ENCODE assay signal across 9 cellular contexts in genomic region chr7:74026406-74027123, GRCh38. TPM values are rescaled to one million over a fixed set of nuclear protein-coding genes. Genes with fewer than 3 reads are reported as not detected.
DNase-seq lines count a peak whose midpoint lies in the region; ATAC-seq and TF ChIP-seq lines count a peak whose summit lies in the region.
"Had no signal": no experiment of that assay in that cellular context is flagged by ENCODE, and none has a peak within 500 bp of the region (broad histone marks: within the 10 kb centered on the region; RNA-seq: fewer than 3 reads in every experiment).

No MANE protein-coding gene starts in this region.

- no peak overlapping the region for H2BK120ac ChIP-seq in neuronal stem cell (ENCODE audit: low read depth, low read length)

- no peak for TF ChIP-seq POLR2A in Peyer's patch (IDR thresholded peaks at IDR 0.05)

- H3K9ac ChIP-seq in neuronal stem cell (ENCODE audit: low read depth, low read length, poor library complexity), result no peak overlapping the region
- peak overlapping the region; percentile 21 to 51 for H3K9ac ChIP-seq in stomach smooth muscle (ENCODE audit: low read length in 2 of 2)

- no peaks in the 10 kb centered on the region for H3K36me3 Mint-ChIP-seq in activated T-helper 17 cell treated with anti-CD3 and anti-CD28 coated beads, Interleukin-2, amount 50 U/mL, for 72 hours (ENCODE audit: low read depth)

- H3K4me3 Mint-ChIP-seq in activated T-helper 17 cell treated with anti-CD3 and anti-CD28 coated beads, Interleukin-2, amount 50 U/mL, for 72 hours, result no peak overlapping the region

- peak; percentile 73 to 90 (median 84) for TF ChIP-seq CTCF in Peyer's patch (IDR thresholded peaks at IDR 0.05)
- peak; percentile 94 for TF ChIP-seq CTCF in fibroblast of the aortic adventitia (IDR thresholded peaks at IDR 0.05; ENCODE audit: insufficient read depth, low read length)

- no peak overlapping the region for H3K4me3 ChIP-seq in Peyer's patch
- H3K4me3 ChIP-seq in fibroblast of the aortic adventitia (ENCODE audit: low read depth, low read length), result no peak overlapping the region
- no peak overlapping the region for H3K4me3 ChIP-seq in neuronal stem cell (ENCODE audit: low read length in 2 of 2)
- peak overlapping the region; percentile 3 to 62 for H3K4me3 ChIP-seq in stomach smooth muscle (ENCODE audit: low read length in 2 of 2)
- H3K4me3 ChIP-seq: SK-N-MC had no signal

- H3K23ac ChIP-seq in neuronal stem cell (ENCODE audit: low read depth, low read length, poor library complexity), result peak overlapping the region; percentile 59

- H3K36me3 ChIP-seq in Peyer's patch (no peaks in the 10 kb centered on the region), neuronal stem cell (replicated peaks in 1 of 2; ENCODE audit: control insufficient read depth in 2 of 2, insufficient read depth in 2 of 2, low read length in 2 of 2) (no peaks in the 10 kb centered on the region), stomach smooth muscle (ENCODE audit: control insufficient read depth in 2 of 2, insufficient read depth in 2 of 2, low read length in 2 of 2) (no peaks in the 10 kb centered on the region)

- H3K4me1 ChIP-seq in Peyer's patch, result peaks cover 0 to 33% (median 5%) of the 10 kb centered on the region in 4 donors
- peaks cover 16 to 19% of the 10 kb centered on the region in 2 donors for H3K4me1 ChIP-seq in neuronal stem cell (ENCODE audit: control insufficient read depth in 2 of 2, insufficient read depth in 1 of 2, low read depth in 1 of 2, low read length in 2 of 2)
- peaks cover 73% of the 10 kb centered on the region for H3K4me1 ChIP-seq in stomach smooth muscle (ENCODE audit: control insufficient read depth, insufficient read depth, low read length)

- H3K27ac ChIP-seq in Peyer's patch (peak overlapping the region in 3 of 4 donors; percentile 63 to 77 (median 68)), neuronal stem cell (replicated peaks; ENCODE audit: low read length) (no peak overlapping the region), stomach smooth muscle (ENCODE audit: low read length) (peak overlapping the region; percentile 66)

- no peak overlapping the region for H4K91ac ChIP-seq in neuronal stem cell (ENCODE audit: low read depth, low read length, poor library complexity)

- no peaks in the 10 kb centered on the region for H3K9me3 Mint-ChIP-seq in activated T-helper 17 cell treated with anti-CD3 and anti-CD28 coated beads, Interleukin-2, amount 50 U/mL, for 72 hours

- H3K27me3 Mint-ChIP-seq in activated T-helper 17 cell treated with anti-CD3 and anti-CD28 coated beads, Interleukin-2, amount 50 U/mL, for 72 hours, result peaks cover 34% of the 10 kb centered on the region

- H4K8ac ChIP-seq in neuronal stem cell (ENCODE audit: low read depth, low read length), result no peak overlapping the region

- no CpG with 5 or more reads among the region's 14 CpGs for WGBS in neuronal stem cell (ENCODE audit: extremely low coverage in 2 of 2, insufficient read length in 2 of 2, insufficient replicate concordance in 1 of 2), 2 donors

- H3K4me2 ChIP-seq in neuronal stem cell (ENCODE audit: insufficient read depth, low read length, poor library complexity, severe bottlenecking), result no peak overlapping the region

- ATAC-seq in HG02623 (IDR thresholded peaks at IDR 0.05; ENCODE audit: unreplicated experiment), result peak; percentile 45
- peak; percentile 67 for ATAC-seq in activated T-helper 17 cell treated with anti-CD3 and anti-CD28 coated beads, Interleukin-2, amount 50 U/mL, for 72 hours (replicated peaks)
- no peak for ATAC-seq in HG03457 (IDR thresholded peaks at IDR 0.05; ENCODE audit: unreplicated experiment)

- DNase-seq in COR-L47 (lab: John Stamatoyannopoulos, UW), result peak; percentile 9
- DNase-seq in Peyer's patch, result peak; percentile 69 to 85 (median 84)
- DNase-seq in fibroblast of the aortic adventitia (ENCODE audit: low read depth), result peak; percentile 75
- DNase-seq in neuronal stem cell (ENCODE audit: low spot score), result peak; percentile 62

- H2AFZ ChIP-seq in neuronal stem cell (ENCODE audit: low read length), result peak overlapping the region; percentile 94

- H3K27ac Mint-ChIP-seq in activated T-helper 17 cell treated with anti-CD3 and anti-CD28 coated beads, Interleukin-2, amount 50 U/mL, for 72 hours, result no peak overlapping the region

- H2AK5ac ChIP-seq in neuronal stem cell (ENCODE audit: low read depth, low read length), result peak overlapping the region; percentile 20

- H2BK5ac ChIP-seq in neuronal stem cell (ENCODE audit: low read length), result no peak overlapping the region

- H3K4ac ChIP-seq in neuronal stem cell (ENCODE audit: low read length), result no peak overlapping the region

- no peak overlapping the region for H2BK15ac ChIP-seq in neuronal stem cell (ENCODE audit: low read length)

- H2BK12ac ChIP-seq in neuronal stem cell (ENCODE audit: low read length), result no peak overlapping the region

- no peaks in the 10 kb centered on the region for H3K27me3 ChIP-seq in Peyer's patch
- H3K27me3 ChIP-seq in neuronal stem cell (ENCODE audit: control insufficient read depth in 3 of 3, insufficient read depth in 3 of 3, low read depth in 1 of 3, low read length in 3 of 3), result peaks cover 0 to 81% (median 6%) of the 10 kb centered on the region in 3 experiments
- H3K27me3 ChIP-seq in stomach smooth muscle (ENCODE audit: control insufficient read depth in 1 of 2, insufficient read depth in 2 of 2, low read length in 2 of 2), result no peaks in the 10 kb centered on the region

- no peak overlapping the region for H3K14ac ChIP-seq in neuronal stem cell (ENCODE audit: low read length)

- H3K4me1 Mint-ChIP-seq in activated T-helper 17 cell treated with anti-CD3 and anti-CD28 coated beads, Interleukin-2, amount 50 U/mL, for 72 hours, result peaks cover 5% of the 10 kb centered on the region

- H3K79me1 ChIP-seq in neuronal stem cell (ENCODE audit: low read depth, low read length), result no peaks in the 10 kb centered on the region

- H3K18ac ChIP-seq in neuronal stem cell (ENCODE audit: low read length), result peak overlapping the region; percentile 93

- H3K9me3 ChIP-seq in Peyer's patch (no peaks in the 10 kb centered on the region), neuronal stem cell (replicated peaks in 1 of 2; ENCODE audit: control insufficient read depth in 2 of 2, insufficient read depth in 1 of 2, low read depth in 1 of 2, low read length in 2 of 2) (no peaks in the 10 kb centered on the region), stomach smooth muscle (ENCODE audit: control insufficient read depth in 2 of 2, low read length in 2 of 2) (no peaks in the 10 kb centered on the region)

RNA-seq across cellular contexts. Expression of gene ELN, which starts 1.4 kb away (rescaled TPM):
- 100 to 1,000 TPM in 1 of 4 donors, 10 to 100 TPM in 3; 11.5 to 210 (median 27.9) TPM for total RNA-seq in Peyer's patch
- total RNA-seq in activated T-helper 17 cell treated with anti-CD3 and anti-CD28 coated beads, Interleukin-2, amount 50 U/mL, for 72 hours, result not detected
- 22.3 and 101 TPM in 2 replicates for total RNA-seq in fibroblast of the aortic adventitia (ENCODE audit: low replicate concordance)
- 2.9 TPM for polyA plus RNA-seq in neuronal stem cell (2013, experiment 1 of 2)
- 3.1 TPM for polyA plus RNA-seq in neuronal stem cell (2013, experiment 2 of 2)

RNA-seq across cellular contexts. Expression of gene LIMK1, which starts 57.0 kb away (rescaled TPM):
- 10 to 100 TPM in 2 of 4 donors, 1 to 10 TPM in 2; 3.7 to 38.0 (median 11.7) TPM for total RNA-seq in Peyer's patch
- total RNA-seq in activated T-helper 17 cell treated with anti-CD3 and anti-CD28 coated beads, Interleukin-2, amount 50 U/mL, for 72 hours, result 10 to 100 TPM; 12.7 to 20.2 TPM
- 30.3 and 48.3 TPM in 2 replicates for total RNA-seq in fibroblast of the aortic adventitia (ENCODE audit: low replicate concordance)
- polyA plus RNA-seq in neuronal stem cell (2013, experiment 1 of 2), result 62.3 TPM
- polyA plus RNA-seq in neuronal stem cell (2013, experiment 2 of 2), result 60.7 TPM

Comparison
In these comparisons a context has a peak if more than half of its experiments do, and no peak if none do; other contexts are left out.
1. DNase-seq: peak in every context shown above with its lines; median percentile 84 in Peyer's patch; 75 in fibroblast of the aortic adventitia; 62 in neuronal stem cell; 9 in COR-L47.
2. H3K4me3 ChIP-seq: peak in stomach smooth muscle (2 of 2); none in Peyer's patch (0 of 4), fibroblast of the aortic adventitia (single experiment) and neuronal stem cell (0 of 2).
3. RNA of gene ELN, which starts 1.4 kb away (total RNA-seq): 22.3 to 101 TPM in fibroblast of the aortic adventitia and 11.5 to 210 TPM in Peyer's patch; not detected in activated T-helper 17 cell treated with anti-CD3 and anti-CD28 coated beads, Interleukin-2, amount 50 U/mL, for 72 hours; every median in the first group is over 10 times any median in the second.